In genomic region chr17:8249621-8250020, GRCh38 we compare ENCODE assay signal across 8 cellular contexts. TPM values are rescaled to one million over a fixed set of nuclear protein-coding genes. Genes with fewer than 3 reads are reported as not detected.
A peak's percentile ranks its signal among the peaks of the same experiment; 100 is the strongest.
DNase-seq lines count a peak whose midpoint lies in the region; ATAC-seq, FAIRE-seq and TF ChIP-seq lines count a peak whose summit lies in the region.

No MANE protein-coding gene starts in this region.

- H3K36me3 ChIP-seq in gastroesophageal sphincter (peaks cover 0 to 20% of the 10 kb centered on the region in 2 donors), skeletal muscle tissue (ENCODE audit: control insufficient read depth in 3 of 3, insufficient read depth in 3 of 3, low read length in 3 of 3) (peaks cover 4 to 14% (median 8%) of the 10 kb centered on the region in 3 donors)

- H3K27me3 ChIP-seq in gastroesophageal sphincter (no peaks in the 10 kb centered on the region), skeletal muscle tissue (ENCODE audit: control insufficient read depth in 3 of 3, insufficient read depth in 3 of 3, low read length in 3 of 3) (no peaks in the 10 kb centered on the region)

- H3K4me1 ChIP-seq in gastroesophageal sphincter (peaks cover 0 to 37% (median 11%) of the 10 kb centered on the region in 3 donors), skeletal muscle tissue (ENCODE audit: control insufficient read depth in 3 of 3, insufficient read depth in 3 of 3, low read length in 3 of 3) (peaks cover 8 to 23% (median 13%) of the 10 kb centered on the region in 3 donors)

- ATAC-seq in gastroesophageal sphincter = no peak

- H3K27ac ChIP-seq in gastroesophageal sphincter (peak overlapping the region; percentile 86 to 99 (median 98)), skeletal muscle tissue (ENCODE audit: low read depth, low read length) (peak overlapping the region; percentile 90)

- peak overlapping the region; percentile 82 to 94 (median 94) for H3K9ac ChIP-seq in skeletal muscle tissue (ENCODE audit: low read depth in 1 of 3, low read length in 3 of 3)

- H3K9me3 ChIP-seq in gastroesophageal sphincter (no peaks in the 10 kb centered on the region), skeletal muscle tissue (ENCODE audit: control insufficient read depth in 3 of 3, low read length in 3 of 3) (no peaks in the 10 kb centered on the region)

- WGBS in gastroesophageal sphincter (ENCODE audit: low coverage in 1 of 2), 2 donors = 11 to 39% methylated on average over 6 to 8 of the region's 8 CpGs

- no peak for TF ChIP-seq POLR2A in gastroesophageal sphincter (IDR thresholded peaks at IDR 0.05)

- TF ChIP-seq CTCF in WI38 (IDR thresholded peaks at IDR 0.05; ENCODE audit: low read depth, low read length) = no peak
- TF ChIP-seq CTCF in gastroesophageal sphincter (IDR thresholded peaks at IDR 0.05) = no peak

- no peak for TF ChIP-seq EP300 in gastroesophageal sphincter (IDR thresholded peaks at IDR 0.05)

- peak; percentile 49 for FAIRE-seq in GM19239 (lab: Jason Lieb, UNC)

- DNase-seq in GM19239 (ENCODE audit: insufficient read length, low spot score) (no peak), Kasumi-1 (lab: John Stamatoyannopoulos, UW) (no peak), ecto neural progenitor cell (ENCODE audit: low spot score) (no peak), iPS-NIHi7 (ENCODE audit: extremely low spot score) (no peak), NCI-H1105 (lab: John Stamatoyannopoulos, UW) (no peak)

- H3K4me3 ChIP-seq in WI38 (ENCODE audit: low read depth, low read length) = peak overlapping the region; percentile 84
- H3K4me3 ChIP-seq in gastroesophageal sphincter = peak overlapping the region; percentile 62 to 95
- H3K4me3 ChIP-seq in skeletal muscle tissue (ENCODE audit: low read length in 3 of 3) = peak overlapping the region; percentile 97 to 100 (median 100)

RNA-seq across cellular contexts. Expression of gene PFAS, which starts 0.5 kb away (rescaled TPM):
- total RNA-seq in gastroesophageal sphincter (10 to 100 TPM; 10.8 to 28.9 (median 16.0) TPM), skeletal muscle tissue (16.7 TPM)

RNA-seq across cellular contexts. Expression of gene CTC1, which starts 1.8 kb away (rescaled TPM):
- total RNA-seq in gastroesophageal sphincter (10 to 100 TPM; 10.8 to 33.9 (median 14.7) TPM), skeletal muscle tissue (3.7 TPM)

RNA-seq across cellular contexts. Expression of gene RANGRF, which starts 38.8 kb away (rescaled TPM):
- total RNA-seq in gastroesophageal sphincter (10 to 100 TPM; 28.5 to 34.6 (median 30.1) TPM), skeletal muscle tissue (6.8 TPM)

RNA-seq across cellular contexts. Expression of gene AURKB, which starts 39.2 kb away (rescaled TPM):
- total RNA-seq in gastroesophageal sphincter (1 to 10 TPM in 2 of 4 donors, under 1 TPM in 2; 0.54 to 5.3 (median 2.4) TPM), skeletal muscle tissue (5.7 TPM)

RNA-seq across cellular contexts. Expression of gene SLC25A35, which starts 45.6 kb away (rescaled TPM):
- total RNA-seq in gastroesophageal sphincter (1 to 10 TPM in 3 of 4 donors, under 1 TPM in 1; 0.35 to 6.1 (median 3.4) TPM), skeletal muscle tissue (0.52 TPM)
